Comparison of ENCODE assay signal across 2 cellular contexts in genomic region chr1:90761156-90761555, GRCh38.
TF ChIP-seq lines count a peak whose summit lies in the region.

No MANE protein-coding gene starts in this region.

TF ChIP-seq in SK-N-SH treated with all-trans-retinoic acid at 6 μM for 48 hours, 23 proteins besides CTCF, POLR2A, EP300 and RAD21 (continued from another document):
- no peak for TF ChIP-seq PATZ1 (CRISPR knock-in tag; IDR thresholded peaks at IDR 0.05; ENCODE audit: borderline replicate concordance)
- TF ChIP-seq ZFP30 (CRISPR knock-in tag; IDR thresholded peaks at IDR 0.05), result no peak
- TF ChIP-seq ARNTL (CRISPR knock-in tag; IDR thresholded peaks at IDR 0.05; ENCODE audit: borderline replicate concordance, low read depth), result no peak
- TF ChIP-seq CSDC2 (CRISPR knock-in tag; IDR thresholded peaks at IDR 0.05), result no peak
- no peak for TF ChIP-seq RARB (CRISPR knock-in tag; IDR thresholded peaks at IDR 0.05)
- no peak for TF ChIP-seq ZC3H10 (CRISPR knock-in tag; IDR thresholded peaks at IDR 0.05)
- no peak for TF ChIP-seq CSRNP3 (CRISPR knock-in tag; IDR thresholded peaks at IDR 0.05)
- no peak for TF ChIP-seq OSR1 (CRISPR knock-in tag; IDR thresholded peaks at IDR 0.05)
- no peak for TF ChIP-seq ZFP3 (CRISPR knock-in tag; IDR thresholded peaks at IDR 0.05)
- TF ChIP-seq ZNF70 (CRISPR knock-in tag; IDR thresholded peaks at IDR 0.05), result no peak
- no peak for TF ChIP-seq ZNF8 (CRISPR knock-in tag; IDR thresholded peaks at IDR 0.05)
- TF ChIP-seq SNAI2 (CRISPR knock-in tag; IDR thresholded peaks at IDR 0.05), result no peak
- TF ChIP-seq BACH2 (CRISPR knock-in tag; IDR thresholded peaks at IDR 0.05; ENCODE audit: borderline replicate concordance), result no peak
- no peak for TF ChIP-seq TOX (CRISPR knock-in tag; IDR thresholded peaks at IDR 0.05; ENCODE audit: borderline replicate concordance)
- no peak for TF ChIP-seq GLIS3 (CRISPR knock-in tag; IDR thresholded peaks at IDR 0.05)
- no peak for TF ChIP-seq PPARA (CRISPR knock-in tag; IDR thresholded peaks at IDR 0.05; ENCODE audit: borderline replicate concordance)
- TF ChIP-seq TCF4 (CRISPR knock-in tag; IDR thresholded peaks at IDR 0.05; ENCODE audit: borderline replicate concordance), result no peak
TF ChIP-seq in SK-N-SH treated with all-trans-retinoic acid at 6 μM for 48 hours: peak in this region for 0.

TF ChIP-seq in SK-N-SH, 30 proteins besides CTCF, POLR2A, EP300 and RAD21 (continued from another document):
- TF ChIP-seq MEF2A (IDR thresholded peaks at IDR 0.05; ENCODE audit: borderline replicate concordance, low read depth), result no peak
- TF ChIP-seq PBX3 (IDR thresholded peaks at IDR 0.05), result no peak
- no peak for TF ChIP-seq TEAD4 (IDR thresholded peaks at IDR 0.05; ENCODE audit: borderline replicate concordance, insufficient read depth)
- TF ChIP-seq FOXM1 (IDR thresholded peaks at IDR 0.05; ENCODE audit: low read depth), result no peak
- TF ChIP-seq USF1 (IDR thresholded peaks at IDR 0.05; ENCODE audit: borderline replicate concordance, low read depth), result no peak
